In genomic region chr2:39431592-39432316, GRCh38 we compare ENCODE assay signal across 14 cellular contexts. TPM values are rescaled to one million over a fixed set of nuclear protein-coding genes. Genes with fewer than 3 reads are reported as not detected.
DNase-seq lines count a peak whose midpoint lies in the region; ATAC-seq and TF ChIP-seq lines count a peak whose summit lies in the region.
"Had no signal": no experiment of that assay in that cellular context is flagged by ENCODE, and none has a peak within 500 bp of the region (broad histone marks: within the 10 kb centered on the region; RNA-seq: fewer than 3 reads in every experiment).

No MANE protein-coding gene starts in this region.

- H3K4me3 Mint-ChIP-seq in stimulated activated naive CD8-positive, alpha-beta T cell treated with anti-CD3 and anti-CD28 coated beads, Interleukin-15, Interleukin-2, amounts not matched to agents 100 ng/mL and 50 ng/mL, for 24 hours, result no peak overlapping the region
- no peak overlapping the region for H3K4me3 Mint-ChIP-seq in immature natural killer cell
- H3K4me3 Mint-ChIP-seq: memory B cell had no signal

- H3K36me3 Mint-ChIP-seq in stimulated activated naive CD8-positive, alpha-beta T cell treated with anti-CD3 and anti-CD28 coated beads, Interleukin-15, Interleukin-2, amounts not matched to agents 100 ng/mL and 50 ng/mL, for 24 hours (ENCODE audit: low read depth), result no peaks in the 10 kb centered on the region
- H3K36me3 Mint-ChIP-seq in immature natural killer cell, result no peaks in the 10 kb centered on the region
- H3K36me3 Mint-ChIP-seq: memory B cell had no signal

- TF ChIP-seq RAD21 in liver (IDR thresholded peaks at IDR 0.05), result peak in 1 of 2 donors; percentile 30

- no peak for DNase-seq in stimulated activated naive CD8-positive, alpha-beta T cell treated with anti-CD3 and anti-CD28 coated beads, Interleukin-15, Interleukin-2, amounts not matched to agents 100 U/mL and 50 U/mL, for 24 hours
- DNase-seq in amniotic epithelial cell (ENCODE audit: low read depth) (peak; percentile 76), NCI-H1092 treated with DMSO at 0.1 percent for 48 hours (lab: John Stamatoyannopoulos, UW) (no peak), immature natural killer cell (no peak)
- no peak for DNase-seq in activated CD8-positive, alpha-beta memory T cell treated with anti-CD3 and anti-CD28 coated beads for 24 hours
- DNase-seq: aorta, NCI-H1694, SHP77 treated with DMSO at 0.1 percent for 48 hours had no signal

- no peak for ATAC-seq in stimulated activated naive CD8-positive, alpha-beta T cell treated with anti-CD3 and anti-CD28 coated beads, Interleukin-15, Interleukin-2, amounts not matched to agents 100 U/mL and 50 U/mL, for 24 hours
- no peak for ATAC-seq in GM21737 (IDR thresholded peaks at IDR 0.05; ENCODE audit: unreplicated experiment)

- no peaks in the 10 kb centered on the region for H3K27me3 Mint-ChIP-seq in stimulated activated naive CD8-positive, alpha-beta T cell treated with anti-CD3 and anti-CD28 coated beads, Interleukin-15, Interleukin-2, amounts not matched to agents 100 ng/mL and 50 ng/mL, for 24 hours
- no peaks in the 10 kb centered on the region for H3K27me3 Mint-ChIP-seq in immature natural killer cell (ENCODE audit: low read depth in 3 of 3)
- H3K27me3 Mint-ChIP-seq: memory B cell had no signal

- H3K27ac ChIP-seq in liver (ENCODE audit: low read depth in 1 of 2, low read length in 2 of 2), result no peak overlapping the region
- H3K27ac ChIP-seq: C4-2B had no signal

- no peaks in the 10 kb centered on the region for H3K9me3 ChIP-seq in liver (ENCODE audit: control insufficient read depth in 4 of 4, low read length in 3 of 4)

- no peaks in the 10 kb centered on the region for H3K27me3 ChIP-seq in liver (ENCODE audit: control insufficient read depth in 4 of 4, insufficient read depth in 4 of 4, low read length in 3 of 4)

- no peak overlapping the region for H3K4me3 ChIP-seq in liver (ENCODE audit: low read depth in 1 of 3, low read length in 3 of 3)
- H3K4me3 ChIP-seq: skin epidermis had no signal

- peaks cover 62% of the 10 kb centered on the region for H3K4me1 Mint-ChIP-seq in stimulated activated naive CD8-positive, alpha-beta T cell treated with anti-CD3 and anti-CD28 coated beads, Interleukin-15, Interleukin-2, amounts not matched to agents 100 ng/mL and 50 ng/mL, for 24 hours (ENCODE audit: low read depth)
- H3K4me1 Mint-ChIP-seq in immature natural killer cell, result peaks cover 18 to 36% of the 10 kb centered on the region in 2 donors

- H3K36me3 ChIP-seq in liver (ENCODE audit: control insufficient read depth in 4 of 4, insufficient read depth in 3 of 4, low read depth in 1 of 4, low read length in 3 of 4), result no peaks in the 10 kb centered on the region

- peak overlapping the region; percentile 4 for H3K27ac Mint-ChIP-seq in stimulated activated naive CD8-positive, alpha-beta T cell treated with anti-CD3 and anti-CD28 coated beads, Interleukin-15, Interleukin-2, amounts not matched to agents 100 ng/mL and 50 ng/mL, for 24 hours
- H3K27ac Mint-ChIP-seq in immature natural killer cell, result no peak overlapping the region
- H3K27ac Mint-ChIP-seq: memory B cell had no signal

- WGBS in liver, result 53% methylated on average over 3 of the region's 3 CpGs

- peaks cover 7 to 37% (median 19%) of the 10 kb centered on the region in 4 donors for H3K4me1 ChIP-seq in liver (ENCODE audit: control insufficient read depth in 4 of 4, insufficient read depth in 4 of 4, low read length in 3 of 4)

- no peak overlapping the region for H3K9ac ChIP-seq in liver (ENCODE audit: low read depth in 1 of 2, low read length in 2 of 2)

- H3K9me3 Mint-ChIP-seq in stimulated activated naive CD8-positive, alpha-beta T cell treated with anti-CD3 and anti-CD28 coated beads, Interleukin-15, Interleukin-2, amounts not matched to agents 100 ng/mL and 50 ng/mL, for 24 hours, result no peaks in the 10 kb centered on the region
- H3K9me3 Mint-ChIP-seq in immature natural killer cell, result no peaks in the 10 kb centered on the region
- H3K9me3 Mint-ChIP-seq: memory B cell had no signal

- TF ChIP-seq CTCF in liver (IDR thresholded peaks at IDR 0.05; ENCODE audit: low read depth, low read length, missing input control), result no peak

TF ChIP-seq in liver, 16 proteins besides CTCF, POLR2A, EP300 and RAD21:
- TF ChIP-seq HNF4A (conservative IDR thresholded peaks at IDR 0.05), result peak; percentile 11 to 16
- no peak for TF ChIP-seq JUND (IDR thresholded peaks at IDR 0.05)

RNA-seq across cellular contexts. Expression of gene MAP4K3, which starts 5.3 kb away (rescaled TPM):
- total RNA-seq in liver, result 10 to 100 TPM; 14.5 to 23.8 TPM
- polyA plus RNA-seq in liver (1 to 10 TPM; 6.2 to 7.3 TPM), immature natural killer cell (1 to 10 TPM; 1.5 to 3.9 (median 2.8) TPM)
